In the genomic region with DNA sequence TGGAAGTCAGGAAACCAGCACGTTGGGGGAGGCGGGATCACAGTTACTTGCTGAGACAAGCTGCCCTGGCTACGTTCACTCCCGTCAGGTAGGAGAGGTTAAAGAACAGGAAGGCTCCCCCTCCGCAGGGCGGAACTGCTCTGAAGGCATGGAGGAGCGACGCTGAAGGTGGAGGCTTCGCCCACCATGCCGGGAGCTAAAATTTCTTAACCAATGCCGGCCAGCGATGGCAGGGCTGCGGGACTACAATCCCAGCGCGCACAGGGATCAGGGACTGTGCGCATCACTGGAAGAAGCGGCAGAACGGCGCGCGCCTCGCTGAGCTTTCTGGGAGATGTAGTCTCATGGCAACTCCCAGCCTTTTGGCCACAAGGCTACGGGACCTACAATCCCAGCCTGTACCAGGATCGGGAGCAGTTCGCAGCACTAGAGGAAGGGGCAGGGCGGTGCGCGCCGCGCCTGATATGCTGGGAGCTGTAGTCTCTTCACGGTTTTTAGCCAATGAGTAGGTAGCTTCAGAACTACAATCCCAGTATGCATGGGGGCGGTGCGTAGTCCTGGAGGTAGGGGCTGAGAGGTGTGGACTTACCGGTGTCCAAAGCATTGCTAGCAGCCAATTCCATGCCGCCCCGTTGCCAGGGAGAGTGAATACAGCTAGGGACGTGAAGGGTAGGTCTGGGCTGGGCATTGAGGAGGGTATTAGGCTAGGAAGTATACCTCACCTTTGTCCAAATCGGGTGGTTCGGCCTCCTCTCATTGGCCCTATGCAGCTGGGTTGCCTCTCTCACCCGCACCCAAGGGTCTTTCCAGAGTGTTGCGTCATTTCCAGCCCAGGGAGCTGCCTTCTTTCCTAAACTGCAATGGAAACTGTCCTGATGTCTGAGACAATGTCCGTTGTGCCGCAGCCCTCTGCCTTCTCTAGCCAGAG, we compare ENCODE assay signal across 7 cellular contexts. TPM values are rescaled to one million over a fixed set of nuclear protein-coding genes. Genes with fewer than 3 reads are reported as not detected.
DNase-seq lines count a peak whose midpoint lies in the region; ATAC-seq, FAIRE-seq and TF ChIP-seq lines count a peak whose summit lies in the region.

No MANE protein-coding gene starts in this region.

- no TSS peak for BruUV-seq in endothelial cell of umbilical vein (replicated peaks; lab: Mats Ljungman, UMichigan)

- DNase-seq in NCI-H69 (lab: John Stamatoyannopoulos, UW) = peak; percentile 99
- DNase-seq in activated CD8-positive, alpha-beta memory T cell treated with anti-CD3 and anti-CD28 coated beads, Interleukin-2, amount 50 U/mL, for 4 hours = peak; percentile 62
- peak; percentile 92 for DNase-seq in endothelial cell of umbilical vein (ENCODE audit: low read depth, low spot score)
- peak; percentile 26 for DNase-seq in stimulated activated CD8-positive, alpha-beta memory T cell treated with anti-CD3 and anti-CD28 coated beads, Interleukin-15, amount 100 ng/mL, for 1 hour (ENCODE audit: low read depth)

- POLR2A ChIA-PET in endothelial cell of umbilical vein (lab: Charles Lee) = interaction anchor here (1.0 to 1.7 kb wide), 4 partner anchors 13 to 231 kb away, joined by 3 to 5 read pairs (median 3); a partner anchor contains a TSS

- FAIRE-seq in endothelial cell of umbilical vein (lab: Jason Lieb, UNC) = no peak

- no peak for TF ChIP-seq POLR2A in endothelial cell of umbilical vein (IDR thresholded peaks at IDR 0.05; ENCODE audit: low read depth, low read length)

- no peak overlapping the region for H3K9ac ChIP-seq in endothelial cell of umbilical vein (replicated peaks; ENCODE audit: extremely low read depth, insufficient read depth, low read length)

- no peaks in the 10 kb centered on the region for H3K9me1 ChIP-seq in endothelial cell of umbilical vein (replicated peaks; ENCODE audit: control insufficient read depth, extremely low read depth, insufficient read depth, low read length)

- H3K79me2 ChIP-seq in endothelial cell of umbilical vein (ENCODE audit: control insufficient read depth, insufficient read depth, low read length) = no peaks in the 10 kb centered on the region

- H3K4me2 ChIP-seq in endothelial cell of umbilical vein (ENCODE audit: insufficient read depth, low read length) = no peak overlapping the region

- intact Hi-C loops in endothelial cell of umbilical vein (cut with micrococcal nuclease) = no loop called here

- H3K36me3 ChIP-seq in endothelial cell of umbilical vein (ENCODE audit: control insufficient read depth in 2 of 2, extremely low read depth in 1 of 2, insufficient read depth in 2 of 2, low read length in 2 of 2) (no peaks in the 10 kb centered on the region), mesodermal cell (ENCODE audit: control insufficient read depth, insufficient read depth, low read length) (no peaks in the 10 kb centered on the region)

- no peaks in the 10 kb centered on the region for H4K20me1 ChIP-seq in endothelial cell of umbilical vein (replicated peaks; ENCODE audit: control insufficient read depth, extremely low read depth, insufficient read depth, low read length)

- H3K27me3 ChIP-seq in endothelial cell of umbilical vein (ENCODE audit: control insufficient read depth in 2 of 2, insufficient read depth in 2 of 2, low read length in 2 of 2) = no peaks in the 10 kb centered on the region

- peak overlapping the region in 2 of 3 experiments; percentile 41 to 57 for H3K4me3 ChIP-seq in endothelial cell of umbilical vein (replicated peaks in 1 of 3; ENCODE audit: insufficient read depth in 1 of 3, low read depth in 1 of 3, low read length in 3 of 3)
- H3K4me3 ChIP-seq in mesodermal cell (ENCODE audit: extremely low read depth, insufficient read depth, low read length, poor library complexity, severe bottlenecking) = peak overlapping the region; percentile 66

- H3K4me1 ChIP-seq in endothelial cell of umbilical vein (ENCODE audit: control insufficient read depth, extremely low read depth, insufficient read depth, low read length) (no peaks in the 10 kb centered on the region), mesodermal cell (ENCODE audit: control insufficient read depth, insufficient read depth, low read length, poor library complexity, severe bottlenecking) (no peaks in the 10 kb centered on the region)

- H3K27ac ChIP-seq in endothelial cell of umbilical vein (ENCODE audit: insufficient read depth, low read depth, low read length) = no peak overlapping the region
- H3K27ac ChIP-seq in mesodermal cell (ENCODE audit: low read depth, low read length, severe bottlenecking) = peak overlapping the region; percentile 87

- ATAC-seq in GM18870 (IDR thresholded peaks at IDR 0.05; ENCODE audit: unreplicated experiment) = peak; percentile 92
- ATAC-seq in HG03139 (IDR thresholded peaks at IDR 0.05; ENCODE audit: unreplicated experiment) = peak; percentile 80

- dilution Hi-C loops in endothelial cell of umbilical vein (cut with MboI; ENCODE audit: extremely low pct_ligation_motif_present, low sequenced_read_pairs) = no loop called here

- H2AFZ ChIP-seq in endothelial cell of umbilical vein (ENCODE audit: low read depth, low read length) = no peak overlapping the region

- 2% methylated on average over 36 to 40 of the region's 43 CpGs for WGBS in mesodermal cell (ENCODE audit: insufficient coverage in 2 of 2), 2 experiments

- CTCF ChIA-PET in endothelial cell of umbilical vein (lab: Charles Lee) = interaction anchor here (0.7 to 1.2 kb wide), 4 partner anchors 13 to 521 kb away, joined by 3 to 5 read pairs (median 4); a partner anchor contains a TSS

- TF ChIP-seq CTCF in endothelial cell of umbilical vein (IDR thresholded peaks at IDR 0.05; ENCODE audit: extremely low read depth in 1 of 2, insufficient read depth in 1 of 2, low read depth in 1 of 2, low read length in 2 of 2) = no peak

- no peaks in the 10 kb centered on the region for H3K9me3 ChIP-seq in endothelial cell of umbilical vein (replicated peaks; ENCODE audit: control insufficient read depth, insufficient read depth, low read length)
- H3K9me3 ChIP-seq in mesodermal cell (ENCODE audit: control insufficient read depth, low read length) = peaks cover 3% of the 10 kb centered on the region

TF ChIP-seq in endothelial cell of umbilical vein, 7 proteins besides CTCF, POLR2A, EP300 and RAD21:
- TF ChIP-seq JUN (IDR thresholded peaks at IDR 0.05; ENCODE audit: borderline replicate concordance, insufficient read depth, insufficient read length, low read depth) (no peak), EZH2 (IDR thresholded peaks at IDR 0.05; ENCODE audit: borderline replicate concordance, low read depth, low read length, severe bottlenecking) (no peak), GATA2 (IDR thresholded peaks at IDR 0.05; ENCODE audit: insufficient read depth, insufficient read length, low read depth, low read length) (no peak), POLR2AphosphoS5 (IDR thresholded peaks at IDR 0.05; ENCODE audit: insufficient read depth, low read depth, low read length) (no peak), MYC (IDR thresholded peaks at IDR 0.05; ENCODE audit: low read depth, low read length) (no peak), FOS (IDR thresholded peaks at IDR 0.05; ENCODE audit: borderline replicate concordance, insufficient read depth, low read length) (no peak)
- TF ChIP-seq, protein P1, sequence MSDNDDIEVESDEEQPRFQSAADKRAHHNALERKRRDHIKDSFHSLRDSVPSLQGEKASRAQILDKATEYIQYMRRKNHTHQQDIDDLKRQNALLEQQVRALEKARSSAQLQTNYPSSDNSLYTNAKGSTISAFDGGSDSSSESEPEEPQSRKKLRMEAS (IDR thresholded peaks at IDR 0.05; ENCODE audit: insufficient read depth, insufficient read length) = no peak

RNA-seq across cellular contexts. Expression of a gene that starts 12.8 kb away (rescaled TPM):
- total RNA-seq in endothelial cell of umbilical vein = 3.4 TPM in 2 replicates
- polyA plus RNA-seq in endothelial cell of umbilical vein = 2.3 and 2.8 TPM in 2 replicates
- 3.8 and 3.9 TPM in 2 replicates for polyA plus RNA-seq in endothelial cell of umbilical vein (2011; cell fraction: cytosol; rRNA removed)
- 9.4 and 10.5 TPM in 2 replicates for polyA plus RNA-seq in endothelial cell of umbilical vein (2011; cell fraction: nucleus; rRNA removed)
- 0.17 TPM in 1 of 2 replicates, not detected in the other for polyA plus RNA-seq in endothelial cell of umbilical vein (2012)
- polyA minus RNA-seq in endothelial cell of umbilical vein = 2.1 and 2.5 TPM in 2 replicates
- polyA minus RNA-seq in endothelial cell of umbilical vein (2011; cell fraction: cytosol; rRNA and poly(A)+ RNA removed) = not detected
- 3.6 and 5.2 TPM in 2 replicates for polyA minus RNA-seq in endothelial cell of umbilical vein (2011; cell fraction: nucleus; rRNA and poly(A)+ RNA removed)
- 6.4 TPM for polyA plus RNA-seq in mesodermal cell (2013, experiment 1 of 2)
- 7.6 TPM for polyA plus RNA-seq in mesodermal cell (2013, experiment 2 of 2)

RNA-seq across cellular contexts. Expression of a gene that starts 25.7 kb away (rescaled TPM):
- total RNA-seq in endothelial cell of umbilical vein = 0.39 and 4.1 TPM in 2 replicates
- polyA plus RNA-seq in endothelial cell of umbilical vein = 0.92 and 1.0 TPM in 2 replicates
- 0.76 and 0.81 TPM in 2 replicates for polyA plus RNA-seq in endothelial cell of umbilical vein (2011; cell fraction: cytosol; rRNA removed)
- 2.4 and 2.9 TPM in 2 replicates for polyA plus RNA-seq in endothelial cell of umbilical vein (2011; cell fraction: nucleus; rRNA removed)
- not detected in 2 replicates for polyA plus RNA-seq in endothelial cell of umbilical vein (2012)
- 0.73 and 1.2 TPM in 2 replicates for polyA minus RNA-seq in endothelial cell of umbilical vein
- not detected for polyA minus RNA-seq in endothelial cell of umbilical vein (2011; cell fraction: cytosol; rRNA and poly(A)+ RNA removed)
- 1.3 and 1.6 TPM in 2 replicates for polyA minus RNA-seq in endothelial cell of umbilical vein (2011; cell fraction: nucleus; rRNA and poly(A)+ RNA removed)
- 8.3 TPM for polyA plus RNA-seq in mesodermal cell (2013, experiment 1 of 2)
- 8.0 TPM for polyA plus RNA-seq in mesodermal cell (2013, experiment 2 of 2)

Comparison
In these comparisons a context has a peak if more than half of its experiments do, and no peak if none do; other contexts are left out.
1. DNase-seq: peak in every context shown above with its lines; median percentile 99 in NCI-H69; 92 in endothelial cell of umbilical vein; 62 in activated CD8-positive, alpha-beta memory T cell treated with anti-CD3 and anti-CD28 coated beads, Interleukin-2, amount 50 U/mL, for 4 hours; 26 in stimulated activated CD8-positive, alpha-beta memory T cell treated with anti-CD3 and anti-CD28 coated beads, Interleukin-15, amount 100 ng/mL, for 1 hour.